8 cellular contexts compared by ENCODE assay signal in the genomic region with DNA sequence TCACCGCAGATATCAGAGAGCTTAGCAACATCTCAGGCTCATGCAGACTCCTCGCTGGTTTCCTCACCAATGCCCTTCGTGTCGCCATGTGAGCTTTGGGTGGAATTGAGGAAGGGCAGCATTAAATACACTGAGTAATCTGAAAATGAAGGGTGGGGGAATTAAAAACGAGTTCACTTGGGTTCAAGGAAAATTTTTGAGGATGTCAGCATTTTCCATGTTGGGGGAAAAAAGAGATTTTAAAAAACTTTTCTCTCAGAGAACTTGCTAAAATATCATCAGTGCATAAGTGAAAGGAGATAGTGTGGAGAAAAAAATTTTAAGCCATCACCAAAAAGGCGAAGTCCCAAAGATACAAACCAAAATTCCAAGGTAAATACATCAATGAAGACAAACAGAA.
"Had no signal": no experiment of that assay in that cellular context is flagged by ENCODE, and none has a peak within 500 bp of the region (broad histone marks: within the 10 kb centered on the region; RNA-seq: fewer than 3 reads in every experiment).

No MANE protein-coding gene starts in this region.

- H3K9me3 Mint-ChIP-seq: GM23338, H9 had no signal

- H3K9ac ChIP-seq: KMS-11 had no signal

- H3K27ac Mint-ChIP-seq: GM23338, H9 had no signal

- H3K4me3 Mint-ChIP-seq: GM23338, H9 had no signal

- H3K4me3 ChIP-seq: GM23338 had no signal

- H3K4me2 ChIP-seq: GM23338, KMS-11 had no signal

- DNase-seq: H9, HCEC 1CT, KBM-7 had no signal

- H2AFZ ChIP-seq: GM23338 had no signal

- FAIRE-seq: H1, H54, HTR-8/SVneo had no signal

- H3K27ac ChIP-seq: KMS-11 had no signal

- ATAC-seq: GM23338 had no signal
